Comparison of ENCODE assay signal across 10 cellular contexts in genomic region chr5:141634162-141634561, GRCh38. TPM values are rescaled to one million over a fixed set of nuclear protein-coding genes. Genes with fewer than 3 reads are reported as not detected.
DNase-seq lines count a peak whose midpoint lies in the region; ATAC-seq lines count a peak whose summit lies in the region.
"Had no signal": no experiment of that assay in that cellular context is flagged by ENCODE, and none has a peak within 500 bp of the region (broad histone marks: within the 10 kb centered on the region; RNA-seq: fewer than 3 reads in every experiment).

No MANE protein-coding gene starts in this region.

- intact Hi-C loops in Right ventricle myocardium inferior (cut with DNase I): no loop called here

- H3K36me3 ChIP-seq in BLaER1 treated with 17β-estradiol and CSF1 and Interleukin-3, amounts not matched to agents 10 nM and 100 nM: peaks cover 38 to 69% (median 51%) of the 10 kb centered on the region in 11 experiments

- peaks cover 48 to 55% (median 48%) of the 10 kb centered on the region in 3 donors for H3K4me1 Mint-ChIP-seq in T-cell

- no peak overlapping the region for H3K4me3 ChIP-seq in BLaER1 treated with 17β-estradiol and CSF1 and Interleukin-3, amounts not matched to agents 10 nM and 100 nM

- peaks cover 41 to 60% (median 54%) of the 10 kb centered on the region in 10 experiments for H3K4me1 ChIP-seq in BLaER1 treated with 17β-estradiol and CSF1 and Interleukin-3, amounts not matched to agents 10 nM and 100 nM

- H3K9me3 Mint-ChIP-seq in T-cell: no peaks in the 10 kb centered on the region

- H3K27ac Mint-ChIP-seq in T-cell: peak overlapping the region; percentile 26 to 54

- peak overlapping the region in 2 of 11 experiments; percentile 22 to 46; a peak in 2 of 22 replicates for H3K9ac ChIP-seq in BLaER1 treated with 17β-estradiol and CSF1 and Interleukin-3, amounts not matched to agents 10 nM and 100 nM

- no peak for DNase-seq in T-cell
- DNase-seq in Right ventricle myocardium inferior (ENCODE audit: missing footprints): no peak
- no peak for DNase-seq in germinal center (ENCODE audit: low spot score)
- DNase-seq in mesenteric fat pad (ENCODE audit: low spot score): no peak
- DNase-seq in stimulated activated naive CD4-positive, alpha-beta T cell treated with Interleukin-2 at 50 U/mL for 16 hours (lab: John Stamatoyannopoulos, UW): no peak

- no peaks in the 10 kb centered on the region for H3K9me3 ChIP-seq in BLaER1 treated with 17β-estradiol and CSF1 and Interleukin-3, amounts not matched to agents 10 nM and 100 nM (replicated peaks in 1 of 11)
- H3K9me3 ChIP-seq: neutrophil had no signal

- peak overlapping the region in 9 of 11 experiments; percentile 3 to 99 (median 96); a peak in 16 of 22 replicates for H3K4me2 ChIP-seq in BLaER1 treated with 17β-estradiol and CSF1 and Interleukin-3, amounts not matched to agents 10 nM and 100 nM

- H3K27me3 Mint-ChIP-seq in T-cell: no peaks in the 10 kb centered on the region

- CTCF ChIA-PET in T-cell (lab: Charles Lee): interaction anchor here (0.5 to 6.1 kb wide), 11 partner anchors 16 to 292 kb away, joined by 3 to 62 read pairs (median 4); partner anchors contain the start of gene DIAPH1 (in 1 of the 2)

- no peaks in the 10 kb centered on the region for H3K27me3 ChIP-seq in BLaER1 treated with 17β-estradiol and CSF1 and Interleukin-3, amounts not matched to agents 10 nM and 100 nM

- peak overlapping the region in 3 of 11 experiments; percentile 1 to 43 (median 26); a peak in 4 of 22 replicates for H3K27ac ChIP-seq in BLaER1 treated with 17β-estradiol and CSF1 and Interleukin-3, amounts not matched to agents 10 nM and 100 nM
- H3K27ac ChIP-seq: C4-2B, neutrophil had no signal

- peaks cover 22 to 68% (median 54%) of the 10 kb centered on the region in 11 experiments; a peak in 20 of 22 replicates for H4K20me1 ChIP-seq in BLaER1 treated with 17β-estradiol and CSF1 and Interleukin-3, amounts not matched to agents 10 nM and 100 nM

- H3K4me3 Mint-ChIP-seq in T-cell: peak overlapping the region in 2 of 3 donors; percentile 7 to 84

- POLR2A ChIA-PET in T-cell (lab: Charles Lee): interaction anchor here (0.6 to 0.8 kb wide), 4 partner anchors 10 to 1090 kb away, joined by 3 to 11 read pairs (median 6); no protein-coding TSS in a partner anchor

- H3K36me3 Mint-ChIP-seq in T-cell: peaks cover 18% of the 10 kb centered on the region

- ATAC-seq in GM19324 (IDR thresholded peaks at IDR 0.05; ENCODE audit: low FRiP score, unreplicated experiment) (peak; percentile 36), HG03060 (IDR thresholded peaks at IDR 0.05; ENCODE audit: low read depth, unreplicated experiment) (peak; percentile 86), T-cell (replicated peaks in 1 of 4) (no peak), Right ventricle myocardium inferior (no peak)

RNA-seq across cellular contexts. Expression of gene HDAC3, which starts 2.5 kb away (rescaled TPM):
- total RNA-seq in T-cell: 10 to 100 TPM; 68.5 to 78.5 (median 73.8) TPM
- total RNA-seq in Right ventricle myocardium inferior: 29.9 TPM
- total RNA-seq in mesenteric fat pad: 39.3 TPM

RNA-seq across cellular contexts. Expression of gene RELL2, which starts 2.6 kb away (rescaled TPM):
- 10 to 100 TPM; 15.3 to 30.7 (median 26.0) TPM for total RNA-seq in T-cell
- total RNA-seq in Right ventricle myocardium inferior: 0.78 TPM
- 1.5 TPM for total RNA-seq in mesenteric fat pad

RNA-seq across cellular contexts. Expression of gene DIAPH1, which starts 15.4 kb away (rescaled TPM):
- 100 to 1,000 TPM; 190 to 271 (median 211) TPM for total RNA-seq in T-cell
- total RNA-seq in Right ventricle myocardium inferior: 36.1 TPM
- total RNA-seq in mesenteric fat pad: 49.5 TPM

RNA-seq across cellular contexts. Expression of gene FCHSD1, which starts 17.1 kb away (rescaled TPM):
- 100 to 1,000 TPM in 3 of 5 donors, 10 to 100 TPM in 2; 68.5 to 103 (median 101) TPM for total RNA-seq in T-cell
- 4.5 TPM for total RNA-seq in Right ventricle myocardium inferior
- total RNA-seq in mesenteric fat pad: 11.5 TPM

RNA-seq across cellular contexts. Expression of gene ARAP3, which starts 47.9 kb away (rescaled TPM):
- total RNA-seq in T-cell (10 to 100 TPM in 3 of 5 donors, 1 to 10 TPM in 2; 1.2 to 25.6 (median 20.5) TPM), Right ventricle myocardium inferior (14.7 TPM), mesenteric fat pad (24.2 TPM)

Comparison
In these comparisons a context has a peak if more than half of its experiments do, and no peak if none do; other contexts are left out.
1. ATAC-seq: peak in GM19324 (single experiment) and HG03060 (single experiment); none in T-cell (0 of 4) and Right ventricle myocardium inferior (single experiment).